18 cellular contexts compared by ENCODE assay signal in the genomic region with DNA sequence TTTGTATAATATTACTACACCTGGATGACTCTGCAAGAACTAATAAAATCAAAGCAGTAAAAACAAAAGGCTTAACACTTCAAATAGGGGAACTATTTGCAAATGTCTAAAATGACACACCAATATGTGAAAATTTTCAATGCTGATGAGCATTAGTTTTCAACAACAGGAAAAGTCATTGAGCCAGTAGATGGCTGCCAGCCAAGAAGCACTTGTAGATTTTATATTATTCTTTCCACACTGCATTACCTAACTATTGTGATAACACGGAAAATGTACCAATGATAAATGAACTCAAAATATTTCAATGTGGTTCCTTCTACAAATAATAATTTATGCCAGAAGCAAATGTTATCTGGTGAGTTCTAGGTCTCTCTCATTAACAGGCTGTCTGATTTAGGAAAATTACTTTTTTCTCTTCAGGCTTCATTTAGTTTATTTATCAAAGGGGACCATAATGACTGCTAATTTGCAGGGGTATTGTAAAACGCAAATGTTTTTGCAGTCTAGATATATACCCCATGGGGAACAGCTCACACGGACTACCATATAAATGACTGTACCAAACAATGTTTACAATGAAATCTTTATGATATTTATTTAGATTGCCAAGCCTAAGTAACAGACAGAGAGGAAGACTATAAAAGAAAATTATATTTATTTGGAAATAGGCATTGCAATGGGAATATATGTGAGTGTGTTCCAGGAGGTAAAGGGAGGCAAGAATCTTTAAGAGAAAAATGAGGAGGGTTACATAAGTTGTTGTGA.
A peak's percentile ranks its signal among the peaks of the same experiment; 100 is the strongest.
DNase-seq lines count a peak whose midpoint lies in the region; ATAC-seq, FAIRE-seq and TF ChIP-seq lines count a peak whose summit lies in the region.
"Had no signal": no experiment of that assay in that cellular context is flagged by ENCODE, and none has a peak within 500 bp of the region (broad histone marks: within the 10 kb centered on the region; RNA-seq: fewer than 3 reads in every experiment).

No MANE protein-coding gene starts in this region.

- DNase-seq in H54 (ENCODE audit: insufficient read length, low spot score): no peak
- peak; percentile 89 for DNase-seq in NCI-H1436 treated with DMSO at 0.1 percent for 48 hours (lab: John Stamatoyannopoulos, UW)
- peak; percentile 75 for DNase-seq in NCI-H774 (lab: John Stamatoyannopoulos, UW)
- peak; percentile 54 for DNase-seq in iris pigment epithelial cell (ENCODE audit: low read depth)
- DNase-seq in activated CD4-positive, CD25-positive, alpha-beta regulatory T cell (lab: John Stamatoyannopoulos, UW): no peak
- no peak for DNase-seq in MV-4-11 (lab: John Stamatoyannopoulos, UW)
- DNase-seq: amygdala; cerebellar nuclear complex; effector memory CD8-positive, alpha-beta T cell; naive B cell; NCI-H446; Right ventricle myocardium superior; stimulated activated CD4-positive, alpha-beta T cell treated with anti-CD3 and anti-CD28 coated beads, Interleukin-1b, Interleukin-23, amount 100 ng/mL, for 48 hours; stomach; T-helper 1 cell had no signal

- no peaks in the 10 kb centered on the region for H3K27me3 Mint-ChIP-seq in stimulated activated memory B cell treated with anti-CD40 and anti-IgM and Interleukin-4, amounts not matched to agents 10 μg/mL and 1 μg/mL and 100 μg/mL, for 72 hours
- H3K27me3 Mint-ChIP-seq: effector memory CD8-positive, alpha-beta T cell; memory B cell; naive B cell had no signal

- no peak for ATAC-seq in stimulated activated memory B cell treated with anti-CD40 and anti-IgM and Interleukin-4, amounts not matched to agents 10 μg/mL and 1 μg/mL and 100 μg/mL, for 72 hours
- ATAC-seq: effector memory CD8-positive, alpha-beta T cell; HCT116 had no signal

- H3K36me3 Mint-ChIP-seq in stimulated activated memory B cell treated with anti-CD40 and anti-IgM and Interleukin-4, amounts not matched to agents 10 μg/mL and 1 μg/mL and 100 μg/mL, for 72 hours: no peaks in the 10 kb centered on the region
- H3K36me3 Mint-ChIP-seq: memory B cell, naive B cell had no signal

- TF ChIP-seq POLR2A in H54 (IDR thresholded peaks at IDR 0.05; ENCODE audit: low read depth, low read length): no peak

- no peak overlapping the region for H3K27ac Mint-ChIP-seq in stimulated activated memory B cell treated with anti-CD40 and anti-IgM and Interleukin-4, amounts not matched to agents 10 μg/mL and 1 μg/mL and 100 μg/mL, for 72 hours
- H3K27ac Mint-ChIP-seq: effector memory CD8-positive, alpha-beta T cell; memory B cell; naive B cell had no signal

- FAIRE-seq in H54 (lab: Jason Lieb, UNC): peak; percentile 95

- peaks cover 2% of the 10 kb centered on the region for H3K9me3 Mint-ChIP-seq in stimulated activated memory B cell treated with anti-CD40 and anti-IgM and Interleukin-4, amounts not matched to agents 10 μg/mL and 1 μg/mL and 100 μg/mL, for 72 hours

- no peaks in the 10 kb centered on the region for H3K4me1 Mint-ChIP-seq in stimulated activated memory B cell treated with anti-CD40 and anti-IgM and Interleukin-4, amounts not matched to agents 10 μg/mL and 1 μg/mL and 100 μg/mL, for 72 hours
- H3K4me1 Mint-ChIP-seq: memory B cell had no signal

- H3K4me3 Mint-ChIP-seq in stimulated activated memory B cell treated with anti-CD40 and anti-IgM and Interleukin-4, amounts not matched to agents 10 μg/mL and 1 μg/mL and 100 μg/mL, for 72 hours: no peak overlapping the region
- H3K4me3 Mint-ChIP-seq: effector memory CD8-positive, alpha-beta T cell; memory B cell; naive B cell had no signal

Comparison
In these comparisons a context has a peak if more than half of its experiments do, and no peak if none do; other contexts are left out.
1. DNase-seq: peak in NCI-H1436 treated with DMSO at 0.1 percent for 48 hours (single experiment), NCI-H774 (single experiment) and iris pigment epithelial cell (single experiment); none in H54 (single experiment), activated CD4-positive, CD25-positive, alpha-beta regulatory T cell (0 of 4) and MV-4-11 (single experiment).